16 cellular contexts compared by ENCODE assay signal in genomic region chr10:12445701-12446334, GRCh38.
DNase-seq lines count a peak whose midpoint lies in the region; ATAC-seq and TF ChIP-seq lines count a peak whose summit lies in the region.
"Had no signal": no experiment of that assay in that cellular context is flagged by ENCODE, and none has a peak within 500 bp of the region (broad histone marks: within the 10 kb centered on the region; RNA-seq: fewer than 3 reads in every experiment).

No MANE protein-coding gene starts in this region.

- DNase-seq in T-cell (no peak), coronary artery (ENCODE audit: low spot score) (no peak), lung microvascular endothelial cell (ENCODE audit: low read depth in 2 of 2) (peak; percentile 18 to 51), tibial artery (peak in 1 of 2 donors; percentile 41), nucleus accumbens (lab: John Stamatoyannopoulos, UW) (no peak), hepatic stellate cell (ENCODE audit: low spot score) (no peak)
- no peak for DNase-seq in stimulated activated CD4-positive, alpha-beta T cell treated with anti-CD3 and anti-CD28 coated beads, Interleukin-15, amount 100 ng/mL, for 24 hours
- DNase-seq: activated naive CD4-positive, alpha-beta T cell treated with anti-CD3 and anti-CD28 coated beads, Interleukin-2, amount 50 U/mL, for 16 hours; C1 segment of cervical spinal cord; caudate nucleus; DMS79 treated with DMSO at 0.1 percent for 48 hours; hypothalamus; NCI-H2029 treated with DMSO at 0.1 percent for 48 hours; SW 1271 had no signal

- H3K9me3 ChIP-seq in tibial artery, result no peaks in the 10 kb centered on the region

- H3K27me3 Mint-ChIP-seq in T-cell, result no peaks in the 10 kb centered on the region

- H3K36me3 Mint-ChIP-seq in T-cell, result peaks cover 3% of the 10 kb centered on the region
- H3K36me3 Mint-ChIP-seq: neural progenitor cell had no signal

- H3K27ac ChIP-seq in coronary artery (peak overlapping the region; percentile 21 to 52), tibial artery (peak overlapping the region; percentile 21 to 43)
- H3K27ac ChIP-seq: neural progenitor cell had no signal

- peaks cover 0 to 28% (median 9%) of the 10 kb centered on the region in 4 donors for H3K4me1 ChIP-seq in tibial artery
- H3K4me1 ChIP-seq: neural progenitor cell had no signal

- ATAC-seq in T-cell (replicated peaks in 1 of 4), result no peak
- ATAC-seq: Panc1 had no signal

- H3K4me3 ChIP-seq in coronary artery (no peak overlapping the region), tibial artery (no peak overlapping the region)
- H3K4me3 ChIP-seq: neural progenitor cell had no signal

- no peaks in the 10 kb centered on the region for H3K27me3 ChIP-seq in tibial artery
- H3K27me3 ChIP-seq: neural progenitor cell had no signal

- H3K36me3 ChIP-seq in tibial artery, result no peaks in the 10 kb centered on the region
- H3K36me3 ChIP-seq: neural progenitor cell had no signal

- no peak for TF ChIP-seq CTCF in coronary artery (IDR thresholded peaks at IDR 0.05)
- TF ChIP-seq CTCF in tibial artery (IDR thresholded peaks at IDR 0.05), result no peak

- POLR2A ChIA-PET in T-cell (lab: Charles Lee), result interaction anchor here in 1 of 2 donors (0.9 kb wide), 1 partner anchor 97 kb away, joined by 3 read pairs; no protein-coding TSS in a partner anchor

- CTCF ChIA-PET in T-cell (lab: Charles Lee), result interaction anchor here in 1 of 2 donors (0.6 kb wide), 1 partner anchor 857 kb away, joined by 4 read pairs; no protein-coding TSS in a partner anchor

- peak overlapping the region; percentile 1 to 41 for H3K27ac Mint-ChIP-seq in T-cell
- H3K27ac Mint-ChIP-seq: neural progenitor cell had no signal

- peaks cover 34 to 61% (median 53%) of the 10 kb centered on the region in 3 donors for H3K4me1 Mint-ChIP-seq in T-cell
- H3K4me1 Mint-ChIP-seq: neural progenitor cell had no signal

- intact Hi-C loops in tibial artery (cut with DNase I; ENCODE audit: low total_unique reads), result no loop called here

- H3K9me3 Mint-ChIP-seq in T-cell, result peaks cover 0 to 4% (median 0%) of the 10 kb centered on the region in 3 donors
- H3K9me3 Mint-ChIP-seq: neural progenitor cell had no signal

- H3K4me3 Mint-ChIP-seq in T-cell, result no peak overlapping the region
- H3K4me3 Mint-ChIP-seq: neural progenitor cell had no signal

Comparison
In these comparisons a context has a peak if more than half of its experiments do, and no peak if none do; other contexts are left out.
1. DNase-seq: peak in lung microvascular endothelial cell (2 of 2); none in T-cell (0 of 34), coronary artery (single experiment), stimulated activated CD4-positive, alpha-beta T cell treated with anti-CD3 and anti-CD28 coated beads, Interleukin-15, amount 100 ng/mL, for 24 hours (single experiment), nucleus accumbens (0 of 56) and hepatic stellate cell (single experiment).